Comparison of ENCODE assay signal across 2 cellular contexts in genomic region chr1:203477748-203478147, GRCh38.
TF ChIP-seq lines count a peak whose summit lies in the region.

No MANE protein-coding gene starts in this region.

TF ChIP-seq in liver, 16 proteins besides CTCF, POLR2A, EP300 and RAD21:
- no peak for TF ChIP-seq EGR1 (IDR thresholded peaks at IDR 0.05; ENCODE audit: low read depth in 2 of 2)
- no peak for TF ChIP-seq HNF4A (conservative IDR thresholded peaks at IDR 0.05)
- TF ChIP-seq ZBTB33 (IDR thresholded peaks at IDR 0.05), result no peak
- TF ChIP-seq YY1 (IDR thresholded peaks at IDR 0.05), result no peak
- no peak for TF ChIP-seq SP1 (IDR thresholded peaks at IDR 0.05)
- no peak for TF ChIP-seq HNF4G (IDR thresholded peaks at IDR 0.05)
- no peak for TF ChIP-seq NR2F2 (IDR thresholded peaks at IDR 0.05)
- TF ChIP-seq FOXA1 (IDR thresholded peaks at IDR 0.05), result no peak
- no peak for TF ChIP-seq ATF3 (IDR thresholded peaks at IDR 0.05)
- TF ChIP-seq JUND (IDR thresholded peaks at IDR 0.05), result no peak
- no peak for TF ChIP-seq RXRA (IDR thresholded peaks at IDR 0.05)
- TF ChIP-seq FOXA2 (IDR thresholded peaks at IDR 0.05), result no peak
- no peak for TF ChIP-seq REST (IDR thresholded peaks at IDR 0.05)
- no peak for TF ChIP-seq TAF1 (conservative IDR thresholded peaks at IDR 0.05)
TF ChIP-seq in liver: peak in this region for 0.

TF ChIP-seq in HepG2, 621 proteins besides CTCF, POLR2A, EP300 and RAD21:
- TF ChIP-seq ZNF33B (CRISPR knock-in tag; IDR thresholded peaks at IDR 0.05) (no peak), ZBTB20 (CRISPR knock-in tag; IDR thresholded peaks at IDR 0.05; ENCODE audit: borderline replicate concordance, low read depth) (no peak), KDM5B (CRISPR knock-in tag; IDR thresholded peaks at IDR 0.05; ENCODE audit: borderline replicate concordance) (no peak), SNAPC4 (CRISPR knock-in tag; IDR thresholded peaks at IDR 0.05) (no peak), ZNF550 (CRISPR knock-in tag; IDR thresholded peaks at IDR 0.05; ENCODE audit: borderline replicate concordance) (no peak), IKZF4 (CRISPR knock-in tag; IDR thresholded peaks at IDR 0.05; ENCODE audit: borderline replicate concordance, low read depth, not compliant biosample characterization) (no peak), DR1 (CRISPR knock-in tag; IDR thresholded peaks at IDR 0.05) (no peak), MBD4 (IDR thresholded peaks at IDR 0.05; ENCODE audit: borderline replicate concordance, low read length) (no peak), ZNF282 (IDR thresholded peaks at IDR 0.05; ENCODE audit: partially characterized antibody) (no peak), E2F1 (CRISPR knock-in tag; IDR thresholded peaks at IDR 0.05) (no peak), BRCA1 (CRISPR knock-in tag; IDR thresholded peaks at IDR 0.05) (no peak), JUN (CRISPR knock-in tag; IDR thresholded peaks at IDR 0.05) (no peak), ZBTB3 (CRISPR knock-in tag; IDR thresholded peaks at IDR 0.05; ENCODE audit: borderline replicate concordance, low read depth) (no peak), ZNF652 (CRISPR knock-in tag; IDR thresholded peaks at IDR 0.05; ENCODE audit: borderline replicate concordance, low read depth) (no peak), SNAI1 (CRISPR knock-in tag; IDR thresholded peaks at IDR 0.05; ENCODE audit: borderline replicate concordance) (no peak), SOX6 (IDR thresholded peaks at IDR 0.05) (no peak), SOX6 (CRISPR knock-in tag; IDR thresholded peaks at IDR 0.05) (no peak), ZNF350 (CRISPR knock-in tag; IDR thresholded peaks at IDR 0.05; ENCODE audit: borderline replicate concordance, low read depth) (no peak), CERS6 (CRISPR knock-in tag; IDR thresholded peaks at IDR 0.05) (no peak), TARDBP (CRISPR knock-in tag; IDR thresholded peaks at IDR 0.05) (no peak), CBX1 (IDR thresholded peaks at IDR 0.05; ENCODE audit: low read depth) (no peak)
